11 cellular contexts compared by ENCODE assay signal in genomic region chr5:66745297-66745696, GRCh38.
"Had no signal": no experiment of that assay in that cellular context is flagged by ENCODE, and none has a peak within 500 bp of the region (broad histone marks: within the 10 kb centered on the region; RNA-seq: fewer than 3 reads in every experiment).

No MANE protein-coding gene starts in this region.

- H3K9ac ChIP-seq: GM23248 had no signal

- H3K4me1 Mint-ChIP-seq: GM23338, H9 had no signal

- H3K36me3 ChIP-seq: HAP-1 had no signal

- DNase-seq: GM23248, GOT3, H7, H9, HCEC 1CT, HFFc6 had no signal

- H3K4me3 Mint-ChIP-seq: GM23338, H9, HFFc6 had no signal

- H3K27ac ChIP-seq: GM23248 had no signal

- H3K27ac Mint-ChIP-seq: GM23338, H9, HFFc6 had no signal

- ATAC-seq: GM23338, HCT116 had no signal

- FAIRE-seq: H1, H54 had no signal

- H3K4me3 ChIP-seq: GM23248, GM23338, HAP-1 had no signal

- H3K4me1 ChIP-seq: HAP-1 had no signal

- H3K4me2 ChIP-seq: GM23338 had no signal

- H2AFZ ChIP-seq: GM23248, GM23338 had no signal

- H3K9me3 ChIP-seq: HAP-1 had no signal

- H3K9me3 Mint-ChIP-seq: HFFc6 had no signal
